9 cellular contexts compared by ENCODE assay signal in genomic region chr12:54359762-54360351, GRCh38. TPM values are rescaled to one million over a fixed set of nuclear protein-coding genes. Genes with fewer than 3 reads are reported as not detected.
A peak's percentile ranks its signal among the peaks of the same experiment; 100 is the strongest.
DNase-seq lines count a peak whose midpoint lies in the region; ATAC-seq and TF ChIP-seq lines count a peak whose summit lies in the region.
"Had no signal": no experiment of that assay in that cellular context is flagged by ENCODE, and none has a peak within 500 bp of the region (broad histone marks: within the 10 kb centered on the region; RNA-seq: fewer than 3 reads in every experiment).

No MANE protein-coding gene starts in this region.

- no peaks in the 10 kb centered on the region for H3K9me3 ChIP-seq in right lobe of liver

- H3K36me3 Mint-ChIP-seq in activated CD4-positive, alpha-beta memory T cell treated with anti-CD3 and anti-CD28 coated beads for 36 hours: no peaks in the 10 kb centered on the region
- no peaks in the 10 kb centered on the region for H3K36me3 Mint-ChIP-seq in activated CD4-positive, alpha-beta memory T cell treated with anti-CD3 and anti-CD28 coated beads, Interleukin-2, amount 10 ng/mL, durations not matched to agents 7 days and 5 days (ENCODE audit: low read depth)
- H3K36me3 Mint-ChIP-seq in type B pancreatic cell (no peaks in the 10 kb centered on the region), immature natural killer cell (no peaks in the 10 kb centered on the region)
- H3K36me3 Mint-ChIP-seq in natural killer cell treated with Interleukin-12 subunit alpha and Interleukin-12 subunit beta and Interleukin-15 and Interleukin-18, amount 100 ng/mL, for 72 hours: peaks cover 6% of the 10 kb centered on the region

- H3K27ac Mint-ChIP-seq in activated CD4-positive, alpha-beta memory T cell treated with anti-CD3 and anti-CD28 coated beads for 36 hours: peak overlapping the region; percentile 19
- no peak overlapping the region for H3K27ac Mint-ChIP-seq in activated CD4-positive, alpha-beta memory T cell treated with anti-CD3 and anti-CD28 coated beads, Interleukin-2, amount 10 ng/mL, durations not matched to agents 7 days and 5 days
- H3K27ac Mint-ChIP-seq in type B pancreatic cell (peak overlapping the region; percentile 91), immature natural killer cell (peak overlapping the region in 1 of 6 donors; percentile 81)
- no peak overlapping the region for H3K27ac Mint-ChIP-seq in natural killer cell treated with Interleukin-12 subunit alpha and Interleukin-12 subunit beta and Interleukin-15 and Interleukin-18, amount 100 ng/mL, for 72 hours

- POLR2A ChIA-PET in activated CD4-positive, alpha-beta memory T cell treated with anti-CD3 and anti-CD28 coated beads for 36 hours (lab: Charles Lee): interaction anchor here (0.9 to 2.7 kb wide), 8 partner anchors 14 to 108 kb away, joined by 3 to 23 read pairs (median 6); partner anchors contain the start of genes CBX5, COPZ1 and HNRNPA1
- POLR2A ChIA-PET in activated CD4-positive, alpha-beta memory T cell treated with anti-CD3 and anti-CD28 coated beads, Interleukin-2, amount 10 ng/mL, durations not matched to agents 7 days and 5 days (lab: Charles Lee): interaction anchor here (1.1 to 4.7 kb wide), 17 partner anchors 8 to 138 kb away, joined by 3 to 63 read pairs (median 7); partner anchors contain the start of genes CBX5, COPZ1, HNRNPA1 and NCKAP1L

- peaks cover 0 to 7% (median 0%) of the 10 kb centered on the region in 4 donors for H3K4me1 ChIP-seq in right lobe of liver

- H3K4me1 Mint-ChIP-seq in activated CD4-positive, alpha-beta memory T cell treated with anti-CD3 and anti-CD28 coated beads for 36 hours (ENCODE audit: low read depth): peaks cover 23% of the 10 kb centered on the region
- H3K4me1 Mint-ChIP-seq in activated CD4-positive, alpha-beta memory T cell treated with anti-CD3 and anti-CD28 coated beads, Interleukin-2, amount 10 ng/mL, durations not matched to agents 7 days and 5 days: peaks cover 29% of the 10 kb centered on the region
- peaks cover 34% of the 10 kb centered on the region for H3K4me1 Mint-ChIP-seq in type B pancreatic cell (ENCODE audit: unreplicated experiment)
- H3K4me1 Mint-ChIP-seq in natural killer cell treated with Interleukin-12 subunit alpha and Interleukin-12 subunit beta and Interleukin-15 and Interleukin-18, amount 100 ng/mL, for 72 hours (ENCODE audit: low read depth in 2 of 2): peaks cover 32 to 41% of the 10 kb centered on the region in 2 donors
- peaks cover 2 to 7% of the 10 kb centered on the region in 2 donors for H3K4me1 Mint-ChIP-seq in immature natural killer cell

- CTCF ChIA-PET in activated CD4-positive, alpha-beta memory T cell treated with anti-CD3 and anti-CD28 coated beads for 36 hours (lab: Charles Lee): interaction anchor here (0.6 to 8.3 kb wide), 19 partner anchors 9 to 145 kb away, joined by 3 to 76 read pairs (median 5); partner anchors contain the start of gene COPZ1
- CTCF ChIA-PET in activated CD4-positive, alpha-beta memory T cell treated with anti-CD3 and anti-CD28 coated beads, Interleukin-2, amount 10 ng/mL, durations not matched to agents 7 days and 5 days (lab: Charles Lee): interaction anchor here (0.6 to 5.7 kb wide), 20 partner anchors 9 to 144 kb away, joined by 3 to 64 read pairs (median 6); partner anchors contain the start of genes CBX5, COPZ1 and HNRNPA1

- H3K4me3 ChIP-seq in astrocyte of the spinal cord (ENCODE audit: low read depth, low read length) (peak overlapping the region; percentile 33), right lobe of liver (peak overlapping the region; percentile 36 to 64 (median 59))

- TF ChIP-seq POLR2A in right lobe of liver (IDR thresholded peaks at IDR 0.05): no peak

- intact Hi-C loops in activated CD4-positive, alpha-beta memory T cell treated with anti-CD3 and anti-CD28 coated beads for 36 hours (cut with micrococcal nuclease): loop anchor here (1.0 to 10.0 kb wide), 7 partner anchors 8 to 355 kb away; partner anchors contain the start of genes CBX5, HNRNPA1, HOXC8 and HOXC9
- intact Hi-C loops in right lobe of liver (cut with DNase I): loop anchor here (5.0 to 10.0 kb wide), 4 partner anchors 65 to 135 kb away; no protein-coding TSS in a partner anchor

- no peaks in the 10 kb centered on the region for H3K27me3 ChIP-seq in right lobe of liver

- 34% methylated on average over 7 of the region's 9 CpGs for WGBS in right lobe of liver (ENCODE audit: insufficient coverage, low coverage, low lambda C conversion rate, missing lambda C conversion rate)

- in situ Hi-C loops in astrocyte of the spinal cord (cut with HindIII; ENCODE audit: low sequenced_read_pairs): loop anchor here (25.0 kb wide), 1 partner anchor 148 kb away; no protein-coding TSS in a partner anchor

- H3K4me3 Mint-ChIP-seq in activated CD4-positive, alpha-beta memory T cell treated with anti-CD3 and anti-CD28 coated beads for 36 hours: no peak overlapping the region
- no peak overlapping the region for H3K4me3 Mint-ChIP-seq in activated CD4-positive, alpha-beta memory T cell treated with anti-CD3 and anti-CD28 coated beads, Interleukin-2, amount 10 ng/mL, durations not matched to agents 7 days and 5 days
- H3K4me3 Mint-ChIP-seq in type B pancreatic cell: no peak overlapping the region
- no peak overlapping the region for H3K4me3 Mint-ChIP-seq in natural killer cell treated with Interleukin-12 subunit alpha and Interleukin-12 subunit beta and Interleukin-15 and Interleukin-18, amount 100 ng/mL, for 72 hours
- H3K4me3 Mint-ChIP-seq in immature natural killer cell: peak overlapping the region in 1 of 5 donors; percentile 34

- no peak for DNase-seq in activated CD4-positive, alpha-beta memory T cell treated with anti-CD3 and anti-CD28 coated beads for 36 hours
- no peak for DNase-seq in activated CD4-positive, alpha-beta memory T cell treated with anti-CD3 and anti-CD28 coated beads, Interleukin-2, amount 10 ng/mL, durations not matched to agents 7 days and 5 days
- no peak for DNase-seq in astrocyte of the spinal cord (ENCODE audit: low read depth, low spot score)
- no peak for DNase-seq in right lobe of liver
- DNase-seq in type B pancreatic cell (ENCODE audit: extremely low spot score, unreplicated experiment): no peak
- DNase-seq in natural killer cell treated with Interleukin-12 subunit alpha and Interleukin-12 subunit beta and Interleukin-15 and Interleukin-18, amount 100 ng/mL, for 72 hours (ENCODE audit: low spot score): no peak
- no peak for DNase-seq in immature natural killer cell

- no peaks in the 10 kb centered on the region for H3K36me3 ChIP-seq in right lobe of liver

- H3K27me3 Mint-ChIP-seq in activated CD4-positive, alpha-beta memory T cell treated with anti-CD3 and anti-CD28 coated beads for 36 hours: no peaks in the 10 kb centered on the region
- no peaks in the 10 kb centered on the region for H3K27me3 Mint-ChIP-seq in activated CD4-positive, alpha-beta memory T cell treated with anti-CD3 and anti-CD28 coated beads, Interleukin-2, amount 10 ng/mL, durations not matched to agents 7 days and 5 days
- H3K27me3 Mint-ChIP-seq in type B pancreatic cell (peaks cover 14% of the 10 kb centered on the region), immature natural killer cell (ENCODE audit: low read depth in 3 of 3) (peaks cover 0 to 4% (median 2%) of the 10 kb centered on the region in 3 donors)
- H3K27me3 Mint-ChIP-seq in natural killer cell treated with Interleukin-12 subunit alpha and Interleukin-12 subunit beta and Interleukin-15 and Interleukin-18, amount 100 ng/mL, for 72 hours: no peaks in the 10 kb centered on the region

- H3K9me3 Mint-ChIP-seq in activated CD4-positive, alpha-beta memory T cell treated with anti-CD3 and anti-CD28 coated beads for 36 hours: no peaks in the 10 kb centered on the region
- no peaks in the 10 kb centered on the region for H3K9me3 Mint-ChIP-seq in activated CD4-positive, alpha-beta memory T cell treated with anti-CD3 and anti-CD28 coated beads, Interleukin-2, amount 10 ng/mL, durations not matched to agents 7 days and 5 days
- H3K9me3 Mint-ChIP-seq in type B pancreatic cell (no peaks in the 10 kb centered on the region), immature natural killer cell (no peaks in the 10 kb centered on the region)
- H3K9me3 Mint-ChIP-seq in natural killer cell treated with Interleukin-12 subunit alpha and Interleukin-12 subunit beta and Interleukin-15 and Interleukin-18, amount 100 ng/mL, for 72 hours: no peaks in the 10 kb centered on the region

- no peak for TF ChIP-seq CTCF in astrocyte of the spinal cord (IDR thresholded peaks at IDR 0.05; ENCODE audit: low read depth, low read length)
- TF ChIP-seq CTCF in right lobe of liver (IDR thresholded peaks at IDR 0.05): no peak
- TF ChIP-seq CTCF in type B pancreatic cell (conservative IDR thresholded peaks at IDR 0.05): no peak

- H3K27ac ChIP-seq in right lobe of liver: peak overlapping the region; percentile 82 to 87 (median 85)

- ATAC-seq in right lobe of liver (no peak), HG02884 (IDR thresholded peaks at IDR 0.05; ENCODE audit: unreplicated experiment) (no peak)
- ATAC-seq in natural killer cell treated with Interleukin-12 subunit alpha and Interleukin-12 subunit beta and Interleukin-15 and Interleukin-18, amount 100 ng/mL, for 72 hours: no peak

RNA-seq across cellular contexts. Expression of gene GPR84, which starts 4.4 kb away (rescaled TPM):
- 1 to 10 TPM; 2.4 to 2.6 TPM for total RNA-seq in activated CD4-positive, alpha-beta memory T cell treated with anti-CD3 and anti-CD28 coated beads for 36 hours
- total RNA-seq in activated CD4-positive, alpha-beta memory T cell treated with anti-CD3 and anti-CD28 coated beads, Interleukin-2, amount 10 ng/mL, durations not matched to agents 7 days and 5 days: under 1 TPM; 0.18 to 0.25 TPM
- total RNA-seq in right lobe of liver (under 1 TPM in 1 of 6 experiments, not detected in 5; 0.35 TPM), type B pancreatic cell (ENCODE audit: low replicate concordance) (not detected in 2 replicates)
- total RNA-seq in natural killer cell treated with Interleukin-12 subunit alpha and Interleukin-12 subunit beta and Interleukin-15 and Interleukin-18, amount 100 ng/mL, for 72 hours: 10 to 100 TPM; 23.5 to 91.5 TPM
- polyA plus RNA-seq in immature natural killer cell: not detected

RNA-seq across cellular contexts. Expression of gene ZNF385A, which starts 24.7 kb away (rescaled TPM):
- total RNA-seq in activated CD4-positive, alpha-beta memory T cell treated with anti-CD3 and anti-CD28 coated beads for 36 hours: 1 to 10 TPM; 1.3 TPM
- 1 to 10 TPM in 1 of 2 experiments, under 1 TPM in 1; 0.38 to 1.2 TPM for total RNA-seq in activated CD4-positive, alpha-beta memory T cell treated with anti-CD3 and anti-CD28 coated beads, Interleukin-2, amount 10 ng/mL, durations not matched to agents 7 days and 5 days
- total RNA-seq in right lobe of liver: 1 to 10 TPM; 2.4 to 9.3 (median 3.7) TPM
- 29.5 and 47.3 TPM in 2 replicates for total RNA-seq in type B pancreatic cell (ENCODE audit: low replicate concordance)
- 1 to 10 TPM; 1.1 to 1.5 TPM for total RNA-seq in natural killer cell treated with Interleukin-12 subunit alpha and Interleukin-12 subunit beta and Interleukin-15 and Interleukin-18, amount 100 ng/mL, for 72 hours
- polyA plus RNA-seq in immature natural killer cell: 1 to 10 TPM; 1.8 to 2.7 (median 2.2) TPM

RNA-seq across cellular contexts. Expression of gene COPZ1, which starts 34.9 kb away (rescaled TPM):
- total RNA-seq in activated CD4-positive, alpha-beta memory T cell treated with anti-CD3 and anti-CD28 coated beads for 36 hours: 100 to 1,000 TPM in 1 of 2 experiments, 10 to 100 TPM in 1; 99.0 to 110 TPM
- total RNA-seq in activated CD4-positive, alpha-beta memory T cell treated with anti-CD3 and anti-CD28 coated beads, Interleukin-2, amount 10 ng/mL, durations not matched to agents 7 days and 5 days: 100 to 1,000 TPM; 126 to 130 TPM
- total RNA-seq in right lobe of liver: 10 to 100 TPM; 67.3 to 89.2 (median 74.9) TPM
- total RNA-seq in type B pancreatic cell (ENCODE audit: low replicate concordance): 196 and 229 TPM in 2 replicates
- 100 to 1,000 TPM; 111 to 158 TPM for total RNA-seq in natural killer cell treated with Interleukin-12 subunit alpha and Interleukin-12 subunit beta and Interleukin-15 and Interleukin-18, amount 100 ng/mL, for 72 hours
- 100 to 1,000 TPM; 202 to 341 (median 202) TPM for polyA plus RNA-seq in immature natural killer cell

RNA-seq across cellular contexts. Expression of gene NFE2, which starts 59.0 kb away (rescaled TPM):
- not detected for total RNA-seq in activated CD4-positive, alpha-beta memory T cell treated with anti-CD3 and anti-CD28 coated beads for 36 hours
- total RNA-seq in activated CD4-positive, alpha-beta memory T cell treated with anti-CD3 and anti-CD28 coated beads, Interleukin-2, amount 10 ng/mL, durations not matched to agents 7 days and 5 days: under 1 TPM in 1 of 2 experiments, not detected in 1; 0.20 TPM
- 1 to 10 TPM in 3 of 6 experiments, under 1 TPM in 3; 0.46 to 2.8 (median 0.99) TPM for total RNA-seq in right lobe of liver
- total RNA-seq in type B pancreatic cell (ENCODE audit: low replicate concordance): 0.24 and 0.65 TPM in 2 replicates
- total RNA-seq in natural killer cell treated with Interleukin-12 subunit alpha and Interleukin-12 subunit beta and Interleukin-15 and Interleukin-18, amount 100 ng/mL, for 72 hours: 1 to 10 TPM in 1 of 2 donors, not detected in 1; 3.7 TPM
- polyA plus RNA-seq in immature natural killer cell: 1 to 10 TPM; 1.6 to 3.6 (median 2.0) TPM
- total RNA-seq: lung microvascular endothelial cell had no signal

RNA-seq across cellular contexts. Expression of gene ITGA5, which starts 59.2 kb away (rescaled TPM):
- total RNA-seq in activated CD4-positive, alpha-beta memory T cell treated with anti-CD3 and anti-CD28 coated beads for 36 hours: 10 to 100 TPM; 33.8 to 34.9 TPM
- 100 to 1,000 TPM; 102 to 107 TPM for total RNA-seq in activated CD4-positive, alpha-beta memory T cell treated with anti-CD3 and anti-CD28 coated beads, Interleukin-2, amount 10 ng/mL, durations not matched to agents 7 days and 5 days
- 10 to 100 TPM; 31.2 to 75.6 (median 35.5) TPM for total RNA-seq in right lobe of liver
- 2.5 and 25.9 TPM in 2 replicates for total RNA-seq in type B pancreatic cell (ENCODE audit: low replicate concordance)
- total RNA-seq in natural killer cell treated with Interleukin-12 subunit alpha and Interleukin-12 subunit beta and Interleukin-15 and Interleukin-18, amount 100 ng/mL, for 72 hours: 10 to 100 TPM; 31.8 to 32.1 TPM
- polyA plus RNA-seq in immature natural killer cell: 100 to 1,000 TPM in 1 of 3 donors, 10 to 100 TPM in 2; 26.2 to 119 (median 65.5) TPM

Comparison
In these comparisons a context has a peak if more than half of its experiments do, and no peak if none do; other contexts are left out.
1. H3K27ac Mint-ChIP-seq: peak in activated CD4-positive, alpha-beta memory T cell treated with anti-CD3 and anti-CD28 coated beads for 36 hours (single experiment) and type B pancreatic cell (single experiment); none in activated CD4-positive, alpha-beta memory T cell treated with anti-CD3 and anti-CD28 coated beads, Interleukin-2, amount 10 ng/mL, durations not matched to agents 7 days and 5 days (single experiment) and natural killer cell treated with Interleukin-12 subunit alpha and Interleukin-12 subunit beta and Interleukin-15 and Interleukin-18, amount 100 ng/mL, for 72 hours (0 of 2).
2. RNA of gene GPR84, which starts 4.4 kb away (total RNA-seq): 23.5 to 91.5 TPM in natural killer cell treated with Interleukin-12 subunit alpha and Interleukin-12 subunit beta and Interleukin-15 and Interleukin-18, amount 100 ng/mL, for 72 hours; 2.4 to 2.6 TPM in activated CD4-positive, alpha-beta memory T cell treated with anti-CD3 and anti-CD28 coated beads for 36 hours, 0.18 to 0.25 TPM in activated CD4-positive, alpha-beta memory T cell treated with anti-CD3 and anti-CD28 coated beads, Interleukin-2, amount 10 ng/mL, durations not matched to agents 7 days and 5 days, 0.35 TPM in right lobe of liver and not detected in type B pancreatic cell; every median in the first group is over 4 times any median in the second.